Comparison of ENCODE assay signal across 9 cellular contexts in genomic region chr13:39037410-39037879, GRCh38. TPM values are rescaled to one million over a fixed set of nuclear protein-coding genes. Genes with fewer than 3 reads are reported as not detected.
DNase-seq lines count a peak whose midpoint lies in the region; ATAC-seq and TF ChIP-seq lines count a peak whose summit lies in the region.
"Had no signal": no experiment of that assay in that cellular context is flagged by ENCODE, and none has a peak within 500 bp of the region (broad histone marks: within the 10 kb centered on the region; RNA-seq: fewer than 3 reads in every experiment).

No MANE protein-coding gene starts in this region.

- H3K36me3 ChIP-seq in heart right ventricle (peaks cover 0 to 26% (median 0%) of the 10 kb centered on the region in 9 donors), WERI-Rb-1 (peaks cover 5% of the 10 kb centered on the region; the same call in 1 of the 2 replicates)

- ATAC-seq in heart right ventricle (no peak), left cardiac atrium (no peak), HG03139 (IDR thresholded peaks at IDR 0.05; ENCODE audit: unreplicated experiment) (peak; percentile 21), right cardiac atrium (no peak)

- TF ChIP-seq CTCF in heart right ventricle (IDR thresholded peaks at IDR 0.05) (peak in 1 of 9 donors; percentile 17), WERI-Rb-1 (IDR thresholded peaks at IDR 0.05; ENCODE audit: low read depth, low read length) (no peak)

- H3K4me1 ChIP-seq in heart right ventricle, result peaks cover 0 to 58% (median 51%) of the 10 kb centered on the region in 9 donors
- H3K4me1 ChIP-seq in right cardiac atrium (ENCODE audit: control insufficient read depth, insufficient read depth, low read length), result peaks cover 2% of the 10 kb centered on the region

- H3K9me3 ChIP-seq in heart right ventricle (no peaks in the 10 kb centered on the region), WERI-Rb-1 (ENCODE audit: severe bottlenecking) (no peaks in the 10 kb centered on the region), right cardiac atrium (ENCODE audit: control insufficient read depth, low read length) (no peaks in the 10 kb centered on the region)

- WGBS in heart right ventricle, 2 donors, result 0% methylated on average over 39 of the region's 39 CpGs
- under 1% methylated on average over 39 of the region's 39 CpGs for WGBS in right cardiac atrium

- peak overlapping the region; percentile 11 to 92 (median 84) for H3K27ac ChIP-seq in heart right ventricle
- H3K27ac ChIP-seq in WERI-Rb-1, result peak overlapping the region; percentile 90
- peak overlapping the region; percentile 80 for H3K27ac ChIP-seq in right cardiac atrium (ENCODE audit: low read length)
- peak overlapping the region; percentile 55 to 98 (median 88) for H3K27ac ChIP-seq in skin epidermis

- no peaks in the 10 kb centered on the region for H3K27me3 ChIP-seq in heart right ventricle
- no peaks in the 10 kb centered on the region for H3K27me3 ChIP-seq in WERI-Rb-1 (ENCODE audit: insufficient read depth, low read depth, severe bottlenecking)
- no peaks in the 10 kb centered on the region for H3K27me3 ChIP-seq in right cardiac atrium (ENCODE audit: control insufficient read depth, insufficient read depth)

- H3K4me3 ChIP-seq in heart right ventricle (peak overlapping the region; percentile 55 to 98 (median 92)), WERI-Rb-1 (ENCODE audit: low read depth, low read length) (peak overlapping the region; percentile 72), right cardiac atrium (ENCODE audit: low read length) (peak overlapping the region; percentile 93), skin epidermis (peak overlapping the region; percentile 53 to 98 (median 92))

- DNase-seq in heart right ventricle (no peak), left cardiac atrium (no peak), WERI-Rb-1 (no peak), right cardiac atrium (no peak), NOMO-1 (lab: John Stamatoyannopoulos, UW; ENCODE audit: unreplicated experiment in 2 of 2) (no peak)
- no peak for DNase-seq in activated effector memory CD4-positive, alpha-beta T cell treated with anti-CD3 and anti-CD28 coated beads, Interleukin-2, amount 50 U/mL, for 16 hours

- intact Hi-C loops in heart right ventricle (cut with DNase I) (no loop called here), left cardiac atrium (cut with DNase I) (no loop called here), right cardiac atrium (cut with DNase I) (no loop called here)

RNA-seq across cellular contexts. Expression of gene PROSER1, which starts 0.4 kb away (rescaled TPM):
- total RNA-seq in heart right ventricle (10 to 100 TPM in 9 of 10 donors, 1 to 10 TPM in 1; 9.4 to 22.4 (median 16.7) TPM), left cardiac atrium (10 to 100 TPM; 11.3 to 15.4 TPM), right cardiac atrium (10 to 100 TPM; 10.4 to 15.6 (median 14.6) TPM)
- polyA plus RNA-seq in heart right ventricle (10 to 100 TPM in 1 of 2 donors, 1 to 10 TPM in 1; 5.4 to 19.9 TPM), right cardiac atrium (6.5 TPM)

RNA-seq across cellular contexts. Expression of gene NHLRC3, which starts 0.8 kb away (rescaled TPM):
- total RNA-seq in heart right ventricle, result 10 to 100 TPM in 9 of 10 donors, 1 to 10 TPM in 1; 9.4 to 15.9 (median 11.9) TPM
- polyA plus RNA-seq in heart right ventricle, result 10 to 100 TPM in 1 of 2 donors, 1 to 10 TPM in 1; 3.5 to 11.6 TPM
- 10 to 100 TPM; 12.2 to 16.1 TPM for total RNA-seq in left cardiac atrium
- total RNA-seq in right cardiac atrium, result 10 to 100 TPM; 12.6 to 13.6 (median 12.8) TPM
- 7.2 TPM for polyA plus RNA-seq in right cardiac atrium

RNA-seq across cellular contexts. Expression of gene STOML3, which starts 46.8 kb away (rescaled TPM):
- total RNA-seq in heart right ventricle (not detected), left cardiac atrium (not detected), right cardiac atrium (not detected)
- polyA plus RNA-seq in heart right ventricle (not detected), right cardiac atrium (not detected)
- total RNA-seq: renal cortical epithelial cell had no signal
